Comparison of ENCODE assay signal across 17 cellular contexts in genomic region chr11:541433-541885, GRCh38. TPM values are rescaled to one million over a fixed set of nuclear protein-coding genes. Genes with fewer than 3 reads are reported as not detected.
DNase-seq lines count a peak whose midpoint lies in the region; ATAC-seq and TF ChIP-seq lines count a peak whose summit lies in the region.
"Had no signal": no experiment of that assay in that cellular context is flagged by ENCODE, and none has a peak within 500 bp of the region (broad histone marks: within the 10 kb centered on the region; RNA-seq: fewer than 3 reads in every experiment).

No MANE protein-coding gene starts in this region.

- H3K27me3 ChIP-seq in right atrium auricular region = no peaks in the 10 kb centered on the region
- no peaks in the 10 kb centered on the region for H3K27me3 ChIP-seq in right lobe of liver
- no peaks in the 10 kb centered on the region for H3K27me3 ChIP-seq in upper lobe of right lung

- H3K4me1 ChIP-seq in right atrium auricular region = peaks cover 0 to 14% of the 10 kb centered on the region in 2 donors
- peaks cover 0 to 15% (median 4%) of the 10 kb centered on the region in 4 donors for H3K4me1 ChIP-seq in right lobe of liver
- H3K4me1 ChIP-seq in upper lobe of right lung = peaks cover 14% of the 10 kb centered on the region

- TF ChIP-seq POLR2A in right lobe of liver (IDR thresholded peaks at IDR 0.05) = no peak

- ATAC-seq in left cardiac atrium (no peak), right lobe of liver (no peak), upper lobe of right lung (no peak)

- H3K27ac ChIP-seq in right atrium auricular region = no peak overlapping the region
- H3K27ac ChIP-seq in right lobe of liver = no peak overlapping the region
- no peak overlapping the region for H3K27ac ChIP-seq in upper lobe of right lung
- H3K27ac ChIP-seq: KMS-11, SK-N-MC had no signal

- no peak for TF ChIP-seq CTCF in right atrium auricular region (IDR thresholded peaks at IDR 0.05)
- no peak for TF ChIP-seq CTCF in right lobe of liver (IDR thresholded peaks at IDR 0.05)
- no peak for TF ChIP-seq CTCF in upper lobe of right lung (IDR thresholded peaks at IDR 0.05)

- no CpG with 5 or more reads among the region's 20 CpGs for WGBS in right lobe of liver (ENCODE audit: insufficient coverage, low coverage, low lambda C conversion rate, missing lambda C conversion rate)

- H3K4me3 ChIP-seq in right atrium auricular region (no peak overlapping the region), right lobe of liver (no peak overlapping the region), upper lobe of right lung (no peak overlapping the region)
- H3K4me3 ChIP-seq: SK-N-MC had no signal

- H3K36me3 ChIP-seq in right atrium auricular region (no peaks in the 10 kb centered on the region), right lobe of liver (no peaks in the 10 kb centered on the region), upper lobe of right lung (no peaks in the 10 kb centered on the region)

- H3K9me3 ChIP-seq in right atrium auricular region = no peaks in the 10 kb centered on the region
- no peaks in the 10 kb centered on the region for H3K9me3 ChIP-seq in right lobe of liver
- H3K9me3 ChIP-seq in upper lobe of right lung = no peaks in the 10 kb centered on the region

- DNase-seq in left cardiac atrium = peak; percentile 8
- DNase-seq in right atrium auricular region (ENCODE audit: low spot score) = no peak
- DNase-seq in right lobe of liver = peak in 2 of 3 donors; percentile 14 to 54
- DNase-seq in upper lobe of right lung = peak; percentile 63
- DNase-seq in A172 (ENCODE audit: low spot score) = no peak
- DNase-seq in NCI-H2029 (lab: John Stamatoyannopoulos, UW) = no peak
- DNase-seq: C1 segment of cervical spinal cord; DND-41; MV-4-11; NCI-H1694 treated with DMSO at 0.1 percent for 48 hours; NCI-H2107; NCI-H510A; NCI-H748 treated with DMSO at 0.1 percent for 48 hours; NK-92 treated with Interleukin-12 subunit alpha and Interleukin-12 subunit beta, amount 100 ng/mL, for 24 hours; SHP77 had no signal

- intact Hi-C loops in left cardiac atrium (cut with DNase I) = no loop called here
- intact Hi-C loops in right lobe of liver (cut with DNase I) = no loop called here
- intact Hi-C loops in upper lobe of right lung (cut with DNase I) = no loop called here

RNA-seq across cellular contexts. Expression of gene LRRC56, which starts 4.1 kb away (rescaled TPM):
- total RNA-seq in left cardiac atrium (under 1 TPM; 0.47 to 0.68 TPM), right atrium auricular region (under 1 TPM; 0.12 to 0.15 TPM), right lobe of liver (1 to 10 TPM in 1 of 6 experiments, under 1 TPM in 4, not detected in 1; 0.12 to 1.1 (median 0.71) TPM), upper lobe of right lung (3.2 TPM)
- not detected in 2 replicates for total RNA-seq in A172 (2014; rRNA removed; shearing (Covaris generic))

RNA-seq across cellular contexts. Expression of gene HRAS, which starts 6.1 kb away (rescaled TPM):
- total RNA-seq in left cardiac atrium = 10 to 100 TPM; 47.9 to 56.5 TPM
- total RNA-seq in right atrium auricular region = 10 to 100 TPM; 31.7 to 48.1 TPM
- 10 to 100 TPM in 5 of 6 experiments, 1 to 10 TPM in 1; 7.6 to 20.9 (median 14.8) TPM for total RNA-seq in right lobe of liver
- 55.5 TPM for total RNA-seq in upper lobe of right lung
- 74.6 and 99.9 TPM in 2 replicates for total RNA-seq in A172 (2014; rRNA removed; shearing (Covaris generic))

RNA-seq across cellular contexts. Expression of gene LMNTD2, which starts 19.1 kb away (rescaled TPM):
- total RNA-seq in left cardiac atrium (1 to 10 TPM in 1 of 2 donors, under 1 TPM in 1; 0.58 to 1.1 TPM), right atrium auricular region (under 1 TPM; 0.33 to 0.86 TPM), right lobe of liver (10 to 100 TPM in 1 of 6 experiments, 1 to 10 TPM in 5; 4.7 to 14.7 (median 7.9) TPM), upper lobe of right lung (5.9 TPM)
- total RNA-seq in A172 (2014; rRNA removed; shearing (Covaris generic)) = 2.4 and 4.4 TPM in 2 replicates

RNA-seq across cellular contexts. Expression of gene RASSF7, which starts 19.3 kb away (rescaled TPM):
- total RNA-seq in left cardiac atrium (1 to 10 TPM; 3.2 to 4.4 TPM), right atrium auricular region (10 to 100 TPM in 1 of 2 donors, 1 to 10 TPM in 1; 8.5 to 13.0 TPM), right lobe of liver (10 to 100 TPM; 20.5 to 61.1 (median 39.5) TPM), upper lobe of right lung (76.7 TPM)
- 24.9 and 43.9 TPM in 2 replicates for total RNA-seq in A172 (2014; rRNA removed; shearing (Covaris generic))

RNA-seq across cellular contexts. Expression of gene RNH1, which starts 34.4 kb away (rescaled TPM):
- 100 to 1,000 TPM; 153 to 159 TPM for total RNA-seq in left cardiac atrium
- 100 to 1,000 TPM; 185 to 248 TPM for total RNA-seq in right atrium auricular region
- 100 to 1,000 TPM in 2 of 6 experiments, 10 to 100 TPM in 4; 66.4 to 135 (median 76.2) TPM for total RNA-seq in right lobe of liver
- total RNA-seq in upper lobe of right lung = 245 TPM
- 299 and 316 TPM in 2 replicates for total RNA-seq in A172 (2014; rRNA removed; shearing (Covaris generic))

Comparison
In these comparisons a context has a peak if more than half of its experiments do, and no peak if none do; other contexts are left out.
1. DNase-seq: peak in left cardiac atrium (single experiment), right lobe of liver (2 of 3) and upper lobe of right lung (single experiment); none in right atrium auricular region (single experiment), A172 (single experiment) and NCI-H2029 (single experiment).